Comparison of ENCODE assay signal across 18 cellular contexts in genomic region chr1:183586897-183587296, GRCh38. TPM values are rescaled to one million over a fixed set of nuclear protein-coding genes. Genes with fewer than 3 reads are reported as not detected.
DNase-seq lines count a peak whose midpoint lies in the region; ATAC-seq and TF ChIP-seq lines count a peak whose summit lies in the region.
"Had no signal": no experiment of that assay in that cellular context is flagged by ENCODE, and none has a peak within 500 bp of the region (broad histone marks: within the 10 kb centered on the region; RNA-seq: fewer than 3 reads in every experiment).

No MANE protein-coding gene starts in this region.

- peaks cover 87% of the 10 kb centered on the region for H3K79me2 ChIP-seq in OCI-LY3 (ENCODE audit: low read length)

- TF ChIP-seq CTCF in OCI-LY3 (IDR thresholded peaks at IDR 0.05; ENCODE audit: low read depth, low read length): no peak
- no peak for TF ChIP-seq CTCF in lower lobe of right lung (IDR thresholded peaks at IDR 0.05)

- DNase-seq in lower lobe of right lung: no peak
- DNase-seq in sciatic nerve (ENCODE audit: low spot score): peak; percentile 25
- no peak for DNase-seq in HPDE6-E6E7 (ENCODE audit: extremely low spot score)
- no peak for DNase-seq in NCI-H2107 treated with DMSO at 0.1 percent for 48 hours (lab: John Stamatoyannopoulos, UW; ENCODE audit: unreplicated experiment)
- no peak for DNase-seq in globus pallidus (ENCODE audit: low spot score)
- DNase-seq: 8988T; AML-193; C1 segment of cervical spinal cord; CD4-positive, alpha-beta memory T cell; COR-L47; DMS153; DMS79 treated with DMSO at 0.1 percent for 48 hours; EL; HCEC 1CT; HFFc6 had no signal

- peaks cover 0 to 15% (median 0%) of the 10 kb centered on the region in 11 experiments; a peak in 5 of 22 replicates for H3K9me3 ChIP-seq in BLaER1 treated with 17β-estradiol and CSF1 and Interleukin-3, amounts not matched to agents 10 nM and 100 nM (replicated peaks in 1 of 11)
- H3K9me3 ChIP-seq in OCI-LY3 (ENCODE audit: insufficient read depth, low read length): no peaks in the 10 kb centered on the region
- no peaks in the 10 kb centered on the region for H3K9me3 ChIP-seq in lower lobe of right lung

- H3K27ac ChIP-seq in BLaER1 treated with 17β-estradiol and CSF1 and Interleukin-3, amounts not matched to agents 10 nM and 100 nM: peak overlapping the region in 9 of 11 experiments; percentile 6 to 46 (median 31); a peak in 10 of 22 replicates
- H3K27ac ChIP-seq in OCI-LY3 (ENCODE audit: low read length) (peak overlapping the region; percentile 97), lower lobe of right lung (no peak overlapping the region)

- peaks cover 0 to 4% (median 0%) of the 10 kb centered on the region in 11 experiments; a peak in 3 of 22 replicates for H4K20me1 ChIP-seq in BLaER1 treated with 17β-estradiol and CSF1 and Interleukin-3, amounts not matched to agents 10 nM and 100 nM
- peaks cover 48% of the 10 kb centered on the region for H4K20me1 ChIP-seq in OCI-LY3 (ENCODE audit: insufficient read depth, low read length)

- H3K36me3 ChIP-seq in BLaER1 treated with 17β-estradiol and CSF1 and Interleukin-3, amounts not matched to agents 10 nM and 100 nM: peaks cover 0 to 53% (median 23%) of the 10 kb centered on the region in 11 experiments; a peak in 15 of 22 replicates
- H3K36me3 ChIP-seq in OCI-LY3 (replicated peaks; ENCODE audit: low read depth, low read length) (peaks cover 65% of the 10 kb centered on the region), lower lobe of right lung (peaks cover 6% of the 10 kb centered on the region)

- H3K9ac ChIP-seq in BLaER1 treated with 17β-estradiol and CSF1 and Interleukin-3, amounts not matched to agents 10 nM and 100 nM: peak overlapping the region in 4 of 11 experiments; percentile 3 to 87 (median 54); a peak in 5 of 22 replicates
- peak overlapping the region; percentile 99 for H3K9ac ChIP-seq in OCI-LY3 (ENCODE audit: low read length)

- H3K4me1 ChIP-seq in BLaER1 treated with 17β-estradiol and CSF1 and Interleukin-3, amounts not matched to agents 10 nM and 100 nM: peaks cover 63 to 96% (median 71%) of the 10 kb centered on the region in 10 experiments
- H3K4me1 ChIP-seq in OCI-LY3 (ENCODE audit: low read length) (peaks cover 66% of the 10 kb centered on the region), lower lobe of right lung (peaks cover 32% of the 10 kb centered on the region)

- no peaks in the 10 kb centered on the region for H3K27me3 ChIP-seq in BLaER1 treated with 17β-estradiol and CSF1 and Interleukin-3, amounts not matched to agents 10 nM and 100 nM
- H3K27me3 ChIP-seq in OCI-LY3 (ENCODE audit: low read depth, low read length) (no peaks in the 10 kb centered on the region), lower lobe of right lung (ENCODE audit: low read depth) (no peaks in the 10 kb centered on the region)

- H3K4me2 ChIP-seq in BLaER1 treated with 17β-estradiol and CSF1 and Interleukin-3, amounts not matched to agents 10 nM and 100 nM: peak overlapping the region in 8 of 11 experiments; percentile 1 to 100 (median 84); a peak in 15 of 22 replicates
- peak overlapping the region; percentile 88 for H3K4me2 ChIP-seq in OCI-LY3 (ENCODE audit: low read length)

- ATAC-seq in lower lobe of right lung (no peak), sciatic nerve (no peak), GM19463 (IDR thresholded peaks at IDR 0.05; ENCODE audit: unreplicated experiment) (no peak)

- H3K4me3 ChIP-seq in BLaER1 treated with 17β-estradiol and CSF1 and Interleukin-3, amounts not matched to agents 10 nM and 100 nM: peak overlapping the region in 5 of 10 experiments; percentile 66 to 80 (median 78); a peak in 9 of 20 replicates
- H3K4me3 ChIP-seq in OCI-LY3 (ENCODE audit: low read length) (peak overlapping the region; percentile 87), lower lobe of right lung (peak overlapping the region; percentile 52)

- H2AFZ ChIP-seq in OCI-LY3 (ENCODE audit: low read depth, low read length): no peak overlapping the region

- intact Hi-C loops in lower lobe of right lung (cut with DNase I): no loop called here
- intact Hi-C loops in sciatic nerve (cut with DNase I): no loop called here

RNA-seq across cellular contexts. Expression of gene NCF2, which starts 3.4 kb away (rescaled TPM):
- total RNA-seq in lower lobe of right lung: 211 TPM
- 29.6 TPM for total RNA-seq in sciatic nerve

RNA-seq across cellular contexts. Expression of gene ARPC5, which starts 48.7 kb away (rescaled TPM):
- total RNA-seq in lower lobe of right lung (191 TPM), sciatic nerve (142 TPM)
